ENCODE assay signal across 8 cellular contexts in genomic region chr4:184747034-184747830, GRCh38. TPM values are rescaled to one million over a fixed set of nuclear protein-coding genes. Genes with fewer than 3 reads are reported as not detected.
A peak's percentile ranks its signal among the peaks of the same experiment; 100 is the strongest.
DNase-seq lines count a peak whose midpoint lies in the region; ATAC-seq and TF ChIP-seq lines count a peak whose summit lies in the region.

No MANE protein-coding gene starts in this region.

- BruUV-seq in Calu3 (replicated peaks; lab: Mats Ljungman, UMichigan), result no TSS peak

- WGBS in heart right ventricle, 2 donors, result 57 to 66% methylated on average over 4 of the region's 4 CpGs
- WGBS in prostate gland, result 58% methylated on average over 4 of the region's 4 CpGs

- peak in 7 of 8 donors; percentile 4 to 50 (median 26) for ATAC-seq in heart right ventricle
- ATAC-seq in HG03457 (IDR thresholded peaks at IDR 0.05; ENCODE audit: unreplicated experiment), result no peak

- H3K4me1 ChIP-seq in heart right ventricle (peaks cover 13 to 65% (median 50%) of the 10 kb centered on the region in 9 donors), prostate gland (replicated peaks) (peaks cover 24% of the 10 kb centered on the region)

- H3K9me3 ChIP-seq in heart right ventricle (no peaks in the 10 kb centered on the region), prostate gland (no peaks in the 10 kb centered on the region)

- peak overlapping the region; percentile 67 to 89 (median 82) for H3K27ac ChIP-seq in heart right ventricle
- peak overlapping the region; percentile 88 to 92 for H3K27ac ChIP-seq in prostate gland

- no peak for TF ChIP-seq POLR2A in prostate gland (IDR thresholded peaks at IDR 0.05)

- no peaks in the 10 kb centered on the region for H3K36me3 ChIP-seq in heart right ventricle
- H3K36me3 ChIP-seq in prostate gland, result no peaks in the 10 kb centered on the region

- H3K4me3 ChIP-seq in heart right ventricle, result no peak overlapping the region
- no peak overlapping the region for H3K4me3 ChIP-seq in prostate gland

- TF ChIP-seq CTCF in Calu3 (IDR thresholded peaks at IDR 0.05; ENCODE audit: unreplicated experiment) (no peak), heart right ventricle (IDR thresholded peaks at IDR 0.05) (no peak), prostate gland (IDR thresholded peaks at IDR 0.05) (no peak)

- H3K27me3 ChIP-seq in heart right ventricle (no peaks in the 10 kb centered on the region), prostate gland (replicated peaks; ENCODE audit: insufficient read depth) (no peaks in the 10 kb centered on the region)

- CTCF ChIA-PET in Calu3 (lab: Charles Lee), result interaction anchor here (0.7 to 1.9 kb wide), 4 partner anchors 13 to 986 kb away, joined by 3 to 13 read pairs (median 4); partner anchors contain the start of gene CENPU

- intact Hi-C loops in Calu3 (cut with micrococcal nuclease; ENCODE audit: unreplicated experiment) (loop anchor here (2.0 to 5.0 kb wide), 2 partner anchors 78 to 350 kb away; partner anchors contain the start of gene ACSL1), heart right ventricle (cut with DNase I) (loop anchor here in 8 of 10 donors (2.0 to 10.0 kb wide), 9 partner anchors 70 to 348 kb away; partner anchors contain the start of genes ACSL1 (in 2 of the 8), CASP3 (in 1 of the 8) and PRIMPOL (in 1 of the 8)), prostate gland (cut with DNase I) (loop anchor here (5.0 to 10.0 kb wide), 2 partner anchors 80 to 348 kb away; partner anchors contain the start of gene ACSL1)

- peak overlapping the region; percentile 49 for H3K4me3 Mint-ChIP-seq in Calu3 (ENCODE audit: low read depth, unreplicated experiment)

- peak overlapping the region; percentile 85 for H3K27ac Mint-ChIP-seq in Calu3 (ENCODE audit: unreplicated experiment)

- DNase-seq in Calu3, result peak; percentile 23
- peak; percentile 93 for DNase-seq in RPMI8226
- no peak for DNase-seq in heart right ventricle
- DNase-seq in prostate gland (ENCODE audit: low spot score), result peak; percentile 55
- DNase-seq in pons (ENCODE audit: low spot score), result no peak
- no peak for DNase-seq in NAMALWA (ENCODE audit: low spot score)
- no peak for DNase-seq in activated CD8-positive, alpha-beta memory T cell treated with anti-CD3 and anti-CD28 coated beads, Interleukin-2, amount 50 U/mL, for 48 hours

- peaks cover 18% of the 10 kb centered on the region for H3K36me3 Mint-ChIP-seq in Calu3 (ENCODE audit: insufficient read depth, unreplicated experiment)

- no peaks in the 10 kb centered on the region for H3K9me3 Mint-ChIP-seq in Calu3 (ENCODE audit: low read depth, unreplicated experiment)

- H3K4me1 Mint-ChIP-seq in Calu3 (ENCODE audit: low read depth, unreplicated experiment), result peaks cover 28% of the 10 kb centered on the region

- H3K27me3 Mint-ChIP-seq in Calu3 (ENCODE audit: unreplicated experiment), result no peaks in the 10 kb centered on the region

RNA-seq across cellular contexts. Expression of gene CENPU, which starts 13.3 kb away (rescaled TPM):
- 61.3 and 79.2 TPM in 2 replicates for total RNA-seq in Calu3 (2022)
- total RNA-seq in heart right ventricle, result 1 to 10 TPM in 8 of 10 donors, under 1 TPM in 2; 0.62 to 4.6 (median 1.4) TPM
- polyA plus RNA-seq in heart right ventricle, result 1 to 10 TPM; 1.0 to 3.6 TPM
- total RNA-seq in prostate gland, result 10 to 100 TPM in 1 of 2 donors, 1 to 10 TPM in 1; 2.6 to 15.5 TPM

Comparison
In these comparisons a context has a peak if more than half of its experiments do, and no peak if none do; other contexts are left out.
1. DNase-seq: peak in Calu3 (single experiment), RPMI8226 (single experiment) and prostate gland (single experiment); none in heart right ventricle (0 of 2), pons (single experiment), NAMALWA (single experiment) and activated CD8-positive, alpha-beta memory T cell treated with anti-CD3 and anti-CD28 coated beads, Interleukin-2, amount 50 U/mL, for 48 hours (single experiment).